Comparison of ENCODE assay signal across 23 cellular contexts in genomic region chr16:72112906-72113615, GRCh38. TPM values are rescaled to one million over a fixed set of nuclear protein-coding genes. Genes with fewer than 3 reads are reported as not detected.
"Had no signal": no experiment of that assay in that cellular context is flagged by ENCODE, and none has a peak within 500 bp of the region (broad histone marks: within the 10 kb centered on the region; RNA-seq: fewer than 3 reads in every experiment).

No MANE protein-coding gene starts in this region.

- DNase-seq: activated CD4-positive, alpha-beta T cell treated with anti-CD3 and anti-CD28 coated beads for 1 hour; activated gamma-delta T cell treated with Interleukin-2 at 50 U/mL for 16 hours; effector memory CD8-positive, alpha-beta T cell; foreskin fibroblast; hypothalamus; midbrain; occipital lobe; stimulated activated CD4-positive, alpha-beta T cell treated with anti-CD3 and anti-CD28 coated beads, Interleukin-15, amount 100 ng/mL, for 24 hours; stimulated activated CD4-positive, alpha-beta T cell treated with anti-CD3 and anti-CD28 coated beads, Interleukin-2, amount 100 ng/mL, for 48 hours; stimulated activated naive CD8-positive, alpha-beta T cell treated with anti-CD3 and anti-CD28 coated beads, Interleukin-15, amount 100 ng/mL, for 72 hours; T-helper 2 cell; trophoblast cell; WERI-Rb-1 had no signal

- H3K9me3 ChIP-seq: suprapubic skin, vagina had no signal

- ATAC-seq: activated naive CD4-positive, alpha-beta T cell treated with anti-CD3 and anti-CD28 coated beads, Interleukin-2, amount 50 U/mL, for 72 hours; effector memory CD8-positive, alpha-beta T cell; stimulated activated naive CD8-positive, alpha-beta T cell treated with anti-CD3 and anti-CD28 coated beads, Interleukin-15, amount 100 ng/mL, for 72 hours had no signal

- H3K27me3 ChIP-seq: cardiac muscle cell, suprapubic skin, vagina had no signal

- H3K27ac ChIP-seq: cardiac muscle cell, skin epidermis, suprapubic skin, vagina, WERI-Rb-1 had no signal

- FAIRE-seq: keratinocyte had no signal

- H3K4me1 ChIP-seq: suprapubic skin, vagina had no signal

- H3K4me3 ChIP-seq: cardiac muscle cell, skin epidermis, suprapubic skin, vagina had no signal

RNA-seq across cellular contexts. Expression of gene HPR, which starts 50.0 kb away (rescaled TPM):
- total RNA-seq: activated CD8-positive, alpha-beta memory T cell treated with anti-CD3 and anti-CD28 coated beads for 36 hours; activated naive CD4-positive, alpha-beta T cell treated with anti-CD3 and anti-CD28 coated beads, Interleukin-2, amount 50 U/mL, for 72 hours; cardiac muscle cell; dermis microvascular lymphatic vessel endothelial cell; lung microvascular endothelial cell; occipital lobe had no signal
- polyA plus RNA-seq: cardiac muscle cell, keratinocyte had no signal

RNA-seq across cellular contexts. Expression of gene HP, which starts 58.8 kb away (rescaled TPM):
- total RNA-seq: activated CD8-positive, alpha-beta memory T cell treated with anti-CD3 and anti-CD28 coated beads for 36 hours; activated naive CD4-positive, alpha-beta T cell treated with anti-CD3 and anti-CD28 coated beads, Interleukin-2, amount 50 U/mL, for 72 hours; cardiac muscle cell; dermis microvascular lymphatic vessel endothelial cell; progenitor cell of endocrine pancreas had no signal

RNA-seq across cellular contexts. Expression of gene PMFBP1, which starts 58.9 kb away (rescaled TPM):
- total RNA-seq: vagina had no signal
